6 cellular contexts compared by ENCODE assay signal in the genomic region with DNA sequence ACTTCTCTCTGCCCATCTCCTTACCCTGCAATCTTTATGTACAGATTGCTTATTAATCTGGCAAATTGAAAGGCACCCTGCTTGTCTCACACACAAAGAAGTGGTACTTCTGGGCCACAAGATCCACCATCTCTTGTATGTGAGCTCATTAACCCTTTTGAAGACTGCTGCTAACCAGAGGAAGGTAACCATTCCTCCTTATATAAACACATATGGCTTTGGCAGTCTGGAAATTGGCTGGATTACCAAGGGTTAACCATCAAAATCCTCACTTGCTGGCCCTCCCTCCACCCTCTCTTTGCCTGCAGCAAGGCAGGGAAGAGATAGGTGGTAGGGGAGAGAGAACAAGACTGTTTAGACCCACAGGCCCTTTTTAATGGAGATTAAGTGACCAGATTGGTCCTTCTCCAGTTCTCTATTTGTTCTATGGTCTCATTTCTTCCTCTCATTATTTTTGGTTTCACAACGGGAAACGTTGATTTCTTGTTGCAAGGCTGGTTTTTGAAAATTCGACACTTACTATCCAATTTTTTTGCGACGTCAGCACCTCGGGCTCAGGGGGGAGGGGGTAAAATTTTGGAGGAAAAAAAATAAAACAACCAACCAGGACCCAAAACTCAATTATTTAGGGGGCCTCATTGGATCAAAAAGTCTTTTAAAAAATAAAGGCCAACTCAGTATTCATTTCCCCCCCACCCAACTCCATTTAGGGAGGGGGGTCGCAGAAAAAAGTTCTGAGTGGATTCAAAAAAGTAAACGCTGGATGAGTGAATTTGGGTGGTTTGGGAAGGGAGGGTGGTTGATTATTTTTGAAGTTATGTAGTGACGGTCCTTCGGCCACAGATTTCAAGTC. TPM values are rescaled to one million over a fixed set of nuclear protein-coding genes. Genes with fewer than 3 reads are reported as not detected.
DNase-seq lines count a peak whose midpoint lies in the region; ATAC-seq and TF ChIP-seq lines count a peak whose summit lies in the region.

No MANE protein-coding gene starts in this region.

- intact Hi-C loops in sigmoid colon (cut with DNase I): loop anchor here (1.0 to 10.0 kb wide), 4 partner anchors 71 to 1209 kb away; a partner anchor contains a TSS

- H3K4me3 ChIP-seq in esophagus (ENCODE audit: low read depth in 1 of 2, low read length in 2 of 2): peak overlapping the region; percentile 82 to 100
- H3K4me3 ChIP-seq in sigmoid colon: peak overlapping the region; percentile 59 to 79 (median 72)

- H3K27me3 ChIP-seq in esophagus (ENCODE audit: control insufficient read depth in 1 of 2, insufficient read depth in 2 of 2, low read length in 2 of 2): no peaks in the 10 kb centered on the region
- H3K27me3 ChIP-seq in sigmoid colon: no peaks in the 10 kb centered on the region

- no peaks in the 10 kb centered on the region for H3K4me1 ChIP-seq in esophagus (ENCODE audit: control insufficient read depth in 2 of 2, insufficient read depth in 2 of 2, low read length in 1 of 2)
- peaks cover 0 to 49% (median 46%) of the 10 kb centered on the region in 4 donors for H3K4me1 ChIP-seq in sigmoid colon

- TF ChIP-seq POLR2A in sigmoid colon (IDR thresholded peaks at IDR 0.05): peak; percentile 18 to 53

- no peak for TF ChIP-seq CTCF in sigmoid colon (IDR thresholded peaks at IDR 0.05)

- in situ Hi-C loops in SK-MEL-5 (cut with HindIII; ENCODE audit: low pct_unique_long_range_greater_than_20kb, low sequenced_read_pairs): no loop called here

- DNase-seq in NOMO-1 treated with DMSO at 0.1 percent for 48 hours (lab: John Stamatoyannopoulos, UW; ENCODE audit: unreplicated experiment): peak; percentile 53
- DNase-seq in NOMO-1 treated with dmso at 0.1 percent for 144 hours (lab: John Stamatoyannopoulos, UW; ENCODE audit: unreplicated experiment): no peak
- peak; percentile 65 for DNase-seq in SK-MEL-5 (ENCODE audit: low read depth, low spot score)
- DNase-seq in sigmoid colon: peak; percentile 69

- H3K27ac ChIP-seq in esophagus (ENCODE audit: low read depth in 2 of 2, low read length in 1 of 2): peak overlapping the region; percentile 97 to 100
- H3K27ac ChIP-seq in sigmoid colon: peak overlapping the region; percentile 89 to 98 (median 95)

- ATAC-seq in GM19463 (IDR thresholded peaks at IDR 0.05; ENCODE audit: unreplicated experiment): no peak

- no peak for TF ChIP-seq EP300 in sigmoid colon (IDR thresholded peaks at IDR 0.05)

- WGBS in esophagus, 2 donors: 0 to 1% methylated on average over 10 of the region's 10 CpGs
- 0% methylated on average over 10 of the region's 10 CpGs for WGBS in sigmoid colon, 2 donors

- H3K36me3 ChIP-seq in esophagus (ENCODE audit: control insufficient read depth in 2 of 2, insufficient read depth in 2 of 2, low read length in 1 of 2): peaks cover 3 to 6% of the 10 kb centered on the region in 2 donors
- peaks cover 15 to 27% (median 22%) of the 10 kb centered on the region in 4 donors for H3K36me3 ChIP-seq in sigmoid colon

- H3K9me3 ChIP-seq in esophagus (ENCODE audit: control insufficient read depth in 2 of 2, insufficient read depth in 1 of 2, low read depth in 1 of 2, low read length in 1 of 2) (no peaks in the 10 kb centered on the region), sigmoid colon (no peaks in the 10 kb centered on the region)

RNA-seq across cellular contexts. Expression of a gene that starts 0.9 kb away (rescaled TPM):
- 52.4 and 54.1 TPM in 2 replicates for total RNA-seq in SK-MEL-5 (2014; rRNA removed; shearing (Covaris generic))
- 38.1 and 45.2 TPM in 2 replicates for polyA plus RNA-seq in SK-MEL-5 (2015; cell fraction: cytosol; rRNA removed)
- 58.6 and 82.5 TPM in 2 replicates for polyA plus RNA-seq in SK-MEL-5 (2015; cell fraction: nucleus; rRNA removed)
- polyA plus RNA-seq in esophagus (10 to 100 TPM; 13.5 to 23.5 TPM), sigmoid colon (10 to 100 TPM; 13.8 to 30.6 (median 18.7) TPM)
- 10 to 100 TPM; 18.5 to 30.2 (median 28.3) TPM for total RNA-seq in sigmoid colon

RNA-seq across cellular contexts. Expression of a gene that starts 1.5 kb away (rescaled TPM):
- total RNA-seq in SK-MEL-5 (2014; rRNA removed; shearing (Covaris generic)): 126 and 141 TPM in 2 replicates
- polyA plus RNA-seq in SK-MEL-5 (2015; cell fraction: cytosol; rRNA removed): 127 and 133 TPM in 2 replicates
- 22.5 and 25.7 TPM in 2 replicates for polyA plus RNA-seq in SK-MEL-5 (2015; cell fraction: nucleus; rRNA removed)
- 10 to 100 TPM; 20.1 to 50.7 TPM for polyA plus RNA-seq in esophagus
- total RNA-seq in sigmoid colon: 10 to 100 TPM; 36.3 to 58.9 (median 48.4) TPM
- 10 to 100 TPM; 74.5 to 81.2 (median 78.6) TPM for polyA plus RNA-seq in sigmoid colon

RNA-seq across cellular contexts. Expression of a gene that starts 10.5 kb away (rescaled TPM):
- total RNA-seq in SK-MEL-5 (2014; rRNA removed; shearing (Covaris generic)): 1.8 and 3.9 TPM in 2 replicates
- 5.1 and 5.2 TPM in 2 replicates for polyA plus RNA-seq in SK-MEL-5 (2015; cell fraction: cytosol; rRNA removed)
- polyA plus RNA-seq in SK-MEL-5 (2015; cell fraction: nucleus; rRNA removed): 31.3 and 37.0 TPM in 2 replicates
- 1 to 10 TPM; 5.0 to 6.8 TPM for polyA plus RNA-seq in esophagus
- 1 to 10 TPM; 2.6 to 7.2 (median 4.8) TPM for total RNA-seq in sigmoid colon
- 1 to 10 TPM; 3.0 to 8.5 (median 4.2) TPM for polyA plus RNA-seq in sigmoid colon

RNA-seq across cellular contexts. Expression of a gene that starts 30.7 kb away (rescaled TPM):
- total RNA-seq in SK-MEL-5 (2014; rRNA removed; shearing (Covaris generic)): 4.5 and 5.2 TPM in 2 replicates
- 15.2 and 20.5 TPM in 2 replicates for polyA plus RNA-seq in SK-MEL-5 (2015; cell fraction: cytosol; rRNA removed)
- polyA plus RNA-seq in SK-MEL-5 (2015; cell fraction: nucleus; rRNA removed): 42.1 and 73.6 TPM in 2 replicates
- polyA plus RNA-seq in esophagus (10 to 100 TPM; 15.3 to 24.3 TPM), sigmoid colon (10 to 100 TPM; 51.1 to 60.8 (median 52.3) TPM)
- 10 to 100 TPM in 2 of 4 donors, 1 to 10 TPM in 2; 7.8 to 36.7 (median 20.7) TPM for total RNA-seq in sigmoid colon

RNA-seq across cellular contexts. Expression of a gene that starts 44.9 kb away (rescaled TPM):
- total RNA-seq in SK-MEL-5 (2014; rRNA removed; shearing (Covaris generic)): 44.5 and 50.0 TPM in 2 replicates
- 50.5 and 63.7 TPM in 2 replicates for polyA plus RNA-seq in SK-MEL-5 (2015; cell fraction: cytosol; rRNA removed)
- 39.3 and 40.1 TPM in 2 replicates for polyA plus RNA-seq in SK-MEL-5 (2015; cell fraction: nucleus; rRNA removed)
- polyA plus RNA-seq in esophagus (10 to 100 TPM; 17.7 to 23.8 TPM), sigmoid colon (10 to 100 TPM; 17.4 to 46.7 (median 25.4) TPM)
- total RNA-seq in sigmoid colon: 10 to 100 TPM; 26.9 to 38.8 (median 33.6) TPM
